Comparison of ENCODE assay signal across 19 cellular contexts in genomic region chr21:27725916-27726315, GRCh38.
"Had no signal": no experiment of that assay in that cellular context is flagged by ENCODE, and none has a peak within 500 bp of the region (broad histone marks: within the 10 kb centered on the region; RNA-seq: fewer than 3 reads in every experiment).

No MANE protein-coding gene starts in this region.

- H3K36me3 ChIP-seq: cardiac muscle cell, gastrocnemius medialis, heart left ventricle, left ventricle myocardium inferior, suprapubic skin, WERI-Rb-1 had no signal

- H3K4me1 ChIP-seq: gastrocnemius medialis, heart left ventricle, left ventricle myocardium inferior, parathyroid adenoma, suprapubic skin had no signal

- FAIRE-seq: astrocyte had no signal

- H3K79me2 ChIP-seq: parathyroid adenoma had no signal

- ATAC-seq: activated T-cell treated with anti-CD3 and anti-CD28 coated beads, Interleukin-2, amount 50 U/mL, for 72 hours; effector memory CD8-positive, alpha-beta T cell; gastrocnemius medialis; heart left ventricle; natural killer cell; stimulated activated naive CD8-positive, alpha-beta T cell treated with anti-CD3 and anti-CD28 coated beads, Interleukin-15, amount 100 ng/mL, for 72 hours had no signal

- H3K9ac ChIP-seq: parathyroid adenoma had no signal

- H3K9me3 ChIP-seq: gastrocnemius medialis, suprapubic skin had no signal

- H3K4me3 ChIP-seq: cardiac muscle cell, gastrocnemius medialis, heart left ventricle, left ventricle myocardium inferior, skin epidermis, suprapubic skin had no signal

- H3K27ac ChIP-seq: cardiac muscle cell, gastrocnemius medialis, left ventricle myocardium inferior, parathyroid adenoma, skin epidermis, WERI-Rb-1 had no signal

- H2AFZ ChIP-seq: parathyroid adenoma had no signal

- H3K27me3 ChIP-seq: cardiac muscle cell, gastrocnemius medialis, heart left ventricle, suprapubic skin had no signal

- DNase-seq: activated CD4-positive, alpha-beta T cell treated with anti-CD3 and anti-CD28 coated beads for 1 hour; activated gamma-delta T cell; activated T-cell treated with anti-CD3 and anti-CD28 coated beads, Interleukin-2, amount 50 U/mL, for 72 hours; dermis blood vessel endothelial cell; effector memory CD8-positive, alpha-beta T cell; gastrocnemius medialis; heart left ventricle; left ventricle myocardium inferior; natural killer cell; stimulated activated naive CD8-positive, alpha-beta T cell treated with anti-CD3 and anti-CD28 coated beads, Interleukin-15, amount 100 ng/mL, for 72 hours; SW 1271; T-helper 2 cell; trophoblast cell; WERI-Rb-1 had no signal
